2 cellular contexts compared by ENCODE assay signal in the genomic region with DNA sequence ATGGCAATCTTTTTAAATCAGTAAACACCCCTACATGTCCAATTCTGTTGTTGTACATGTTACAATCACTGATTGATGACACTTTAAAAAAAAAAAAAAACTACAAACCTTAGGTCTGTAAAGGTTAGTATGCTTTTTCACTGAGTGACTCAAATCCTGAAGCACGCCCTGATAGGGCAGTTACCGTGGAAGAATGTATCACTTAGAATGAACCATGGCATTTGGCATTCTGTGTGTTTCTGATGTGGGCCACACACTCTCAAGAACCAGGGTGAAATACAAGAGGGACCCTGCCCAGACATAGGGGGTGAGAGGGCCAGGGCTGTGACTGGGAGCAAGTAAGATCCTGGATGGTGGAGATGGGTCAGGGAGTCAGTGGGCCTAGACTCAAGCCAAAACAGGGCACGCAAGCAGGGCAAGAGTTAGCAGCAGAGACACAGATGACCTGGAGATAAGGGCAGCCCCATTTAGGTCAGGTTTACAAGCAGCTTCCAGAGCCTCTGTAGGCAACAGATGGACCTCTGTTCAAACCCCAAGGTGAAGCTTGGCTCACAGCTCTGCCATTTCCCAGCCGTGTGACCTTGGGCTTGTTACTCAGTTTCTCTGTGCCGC.
TF ChIP-seq lines count a peak whose summit lies in the region.

No MANE protein-coding gene starts in this region.

TF ChIP-seq in K562, 482 proteins besides CTCF, POLR2A, EP300 and RAD21:
- TF ChIP-seq, protein P1, sequence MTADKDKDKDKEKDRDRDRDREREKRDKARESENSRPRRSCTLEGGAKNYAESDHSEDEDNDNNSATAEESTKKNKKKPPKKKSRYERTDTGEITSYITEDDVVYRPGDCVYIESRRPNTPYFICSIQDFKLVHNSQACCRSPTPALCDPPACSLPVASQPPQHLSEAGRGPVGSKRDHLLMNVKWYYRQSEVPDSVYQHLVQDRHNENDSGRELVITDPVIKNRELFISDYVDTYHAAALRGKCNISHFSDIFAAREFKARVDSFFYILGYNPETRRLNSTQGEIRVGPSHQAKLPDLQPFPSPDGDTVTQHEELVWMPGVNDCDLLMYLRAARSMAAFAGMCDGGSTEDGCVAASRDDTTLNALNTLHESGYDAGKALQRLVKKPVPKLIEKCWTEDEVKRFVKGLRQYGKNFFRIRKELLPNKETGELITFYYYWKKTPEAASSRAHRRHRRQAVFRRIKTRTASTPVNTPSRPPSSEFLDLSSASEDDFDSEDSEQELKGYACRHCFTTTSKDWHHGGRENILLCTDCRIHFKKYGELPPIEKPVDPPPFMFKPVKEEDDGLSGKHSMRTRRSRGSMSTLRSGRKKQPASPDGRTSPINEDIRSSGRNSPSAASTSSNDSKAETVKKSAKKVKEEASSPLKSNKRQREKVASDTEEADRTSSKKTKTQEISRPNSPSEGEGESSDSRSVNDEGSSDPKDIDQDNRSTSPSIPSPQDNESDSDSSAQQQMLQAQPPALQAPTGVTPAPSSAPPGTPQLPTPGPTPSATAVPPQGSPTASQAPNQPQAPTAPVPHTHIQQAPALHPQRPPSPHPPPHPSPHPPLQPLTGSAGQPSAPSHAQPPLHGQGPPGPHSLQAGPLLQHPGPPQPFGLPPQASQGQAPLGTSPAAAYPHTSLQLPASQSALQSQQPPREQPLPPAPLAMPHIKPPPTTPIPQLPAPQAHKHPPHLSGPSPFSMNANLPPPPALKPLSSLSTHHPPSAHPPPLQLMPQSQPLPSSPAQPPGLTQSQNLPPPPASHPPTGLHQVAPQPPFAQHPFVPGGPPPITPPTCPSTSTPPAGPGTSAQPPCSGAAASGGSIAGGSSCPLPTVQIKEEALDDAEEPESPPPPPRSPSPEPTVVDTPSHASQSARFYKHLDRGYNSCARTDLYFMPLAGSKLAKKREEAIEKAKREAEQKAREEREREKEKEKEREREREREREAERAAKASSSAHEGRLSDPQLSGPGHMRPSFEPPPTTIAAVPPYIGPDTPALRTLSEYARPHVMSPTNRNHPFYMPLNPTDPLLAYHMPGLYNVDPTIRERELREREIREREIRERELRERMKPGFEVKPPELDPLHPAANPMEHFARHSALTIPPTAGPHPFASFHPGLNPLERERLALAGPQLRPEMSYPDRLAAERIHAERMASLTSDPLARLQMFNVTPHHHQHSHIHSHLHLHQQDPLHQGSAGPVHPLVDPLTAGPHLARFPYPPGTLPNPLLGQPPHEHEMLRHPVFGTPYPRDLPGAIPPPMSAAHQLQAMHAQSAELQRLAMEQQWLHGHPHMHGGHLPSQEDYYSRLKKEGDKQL (CRISPR knock-in tag; IDR thresholded peaks at IDR 0.05; ENCODE audit: borderline replicate concordance), result 0 out of 2 replicates have a peak, but pooled peaks have one; percentile 17
- TF ChIP-seq RBBP5 (IDR thresholded peaks at IDR 0.05; ENCODE audit: borderline replicate concordance, insufficient read depth, low read length, poor library complexity, severe bottlenecking), result no peak
- 0 out of 2 replicates have a peak, but pooled peaks have one; percentile 19 for TF ChIP-seq TGIF2 (CRISPR knock-in tag; IDR thresholded peaks at IDR 0.05)
TF ChIP-seq in K562: peak in this region for 2.

TF ChIP-seq in SK-N-SH treated with all-trans-retinoic acid at 6 μM for 48 hours, 23 proteins besides CTCF, POLR2A, EP300 and RAD21 (continued from another document):
- TF ChIP-seq CSDC2 (CRISPR knock-in tag; IDR thresholded peaks at IDR 0.05) (no peak), ISL1 (CRISPR knock-in tag; IDR thresholded peaks at IDR 0.05) (no peak), ZFP3 (CRISPR knock-in tag; IDR thresholded peaks at IDR 0.05) (no peak), TCF4 (CRISPR knock-in tag; IDR thresholded peaks at IDR 0.05; ENCODE audit: borderline replicate concordance) (no peak), RARB (CRISPR knock-in tag; IDR thresholded peaks at IDR 0.05) (no peak), SNAI2 (CRISPR knock-in tag; IDR thresholded peaks at IDR 0.05) (no peak)
TF ChIP-seq in SK-N-SH treated with all-trans-retinoic acid at 6 μM for 48 hours: peak in this region for 0.
